32 cellular contexts compared by ENCODE assay signal in genomic region chr2:107645586-107645985, GRCh38.
"Had no signal": no experiment of that assay in that cellular context is flagged by ENCODE, and none has a peak within 500 bp of the region (broad histone marks: within the 10 kb centered on the region; RNA-seq: fewer than 3 reads in every experiment).

No MANE protein-coding gene starts in this region.

- H3K27ac ChIP-seq: adrenal gland, body of pancreas, breast epithelium, cardiac muscle cell, coronary artery, dorsolateral prefrontal cortex had no signal

- DNase-seq: activated CD4-positive, alpha-beta memory T cell treated with anti-CD3 and anti-CD28 coated beads for 36 hours; activated CD4-positive, alpha-beta T cell treated with anti-CD3 and anti-CD28 coated beads for 36 hours; activated CD4-positive, alpha-beta T cell treated with anti-CD3 and anti-CD28 coated beads, Interleukin-2, amount 10 ng/mL, durations not matched to agents 24 days and 14 days; activated CD4-positive, CD25-positive, alpha-beta regulatory T cell; activated CD4-positive, CD25-positive, alpha-beta regulatory T cell treated with anti-CD3 and anti-CD28 coated beads, Interleukin-2, amount 50 U/mL, for 72 hours; activated CD8-positive, alpha-beta memory T cell treated with anti-CD3 and anti-CD28 coated beads, Interleukin-2, amount 10 ng/mL, durations not matched to agents 7 days and 5 days; activated CD8-positive, alpha-beta memory T cell treated with anti-CD3 and anti-CD28 coated beads, Interleukin-2, amount 50 U/mL, for 4 hours; activated CD8-positive, alpha-beta T cell treated with anti-CD3 and anti-CD28 coated beads, Interleukin-2, amount 10 ng/mL, durations not matched to agents 7 days and 5 days; activated effector memory CD4-positive, alpha-beta T cell treated with anti-CD3 and anti-CD28 coated beads, Interleukin-2, amount 50 U/mL, for 16 hours; activated naive CD4-positive, alpha-beta T cell treated with anti-CD3 and anti-CD28 coated beads for 36 hours; activated naive CD8-positive, alpha-beta T cell treated with anti-CD3 and anti-CD28 coated beads for 36 hours; activated naive CD8-positive, alpha-beta T cell treated with anti-CD3 and anti-CD28 coated beads, Interleukin-2, amount 50 U/mL, for 24 hours; activated T-cell treated with anti-CD3 and anti-CD28 coated beads, Interleukin-2, amount 50 U/mL, for 1 hour; activated T-cell treated with anti-CD3 and anti-CD28 coated beads, Interleukin-2, amount 50 U/mL, for 48 hours; adrenal gland; amygdala; aorta; body of pancreas; central memory CD4-positive, alpha-beta T cell; cerebellar nuclear complex; dorsolateral prefrontal cortex; effector memory CD4-positive, alpha-beta T cell; endodermal cell; foreskin fibroblast; head of caudate nucleus; T-helper 1 cell; T-helper 17 cell; T1000 had no signal

- ATAC-seq: activated CD4-positive, alpha-beta T cell treated with anti-CD3 and anti-CD28 coated beads for 36 hours; activated CD8-positive, alpha-beta memory T cell treated with anti-CD3 and anti-CD28 coated beads, Interleukin-2, amount 10 ng/mL, durations not matched to agents 7 days and 5 days; activated CD8-positive, alpha-beta T cell treated with anti-CD3 and anti-CD28 coated beads, Interleukin-2, amount 10 ng/mL, durations not matched to agents 7 days and 5 days; activated naive CD8-positive, alpha-beta T cell treated with anti-CD3 and anti-CD28 coated beads, Interleukin-2, amount 50 U/mL, for 24 hours; body of pancreas; esophagus mucosa; T-helper 17 cell had no signal

- H3K27me3 ChIP-seq: adrenal gland, body of pancreas, breast epithelium, cardiac muscle cell, dorsolateral prefrontal cortex had no signal

- H3K4me3 ChIP-seq: adrenal gland, body of pancreas, breast epithelium, cardiac muscle cell, coronary artery, dorsolateral prefrontal cortex had no signal

- H3K9me3 ChIP-seq: adrenal gland had no signal

- H3K36me3 ChIP-seq: adrenal gland, breast epithelium, cardiac muscle cell had no signal

- H3K4me1 ChIP-seq: adrenal gland, body of pancreas, breast epithelium had no signal
